Comparison of ENCODE assay signal across 21 cellular contexts in genomic region chr17:70929226-70929625, GRCh38.
"Had no signal": no experiment of that assay in that cellular context is flagged by ENCODE, and none has a peak within 500 bp of the region (broad histone marks: within the 10 kb centered on the region; RNA-seq: fewer than 3 reads in every experiment).

No MANE protein-coding gene starts in this region.

- H3K4me2 ChIP-seq: hepatocyte had no signal

- H3K79me2 ChIP-seq: hepatocyte had no signal

- H3K4me1 ChIP-seq: gastroesophageal sphincter, left ventricle myocardium inferior had no signal

- H2AFZ ChIP-seq: hepatocyte had no signal

- H3K27ac ChIP-seq: brain microvascular endothelial cell, gastroesophageal sphincter, hepatocyte, left ventricle myocardium inferior, thoracic aorta, VCaP had no signal

- DNase-seq: activated CD4-positive, alpha-beta T cell treated with anti-CD3 and anti-CD28 coated beads for 48 hours; activated CD4-positive, alpha-beta T cell treated with anti-CD3 and anti-CD28 coated beads, Interleukin-2, amount 50 U/mL, for 48 hours; activated CD8-positive, alpha-beta memory T cell treated with anti-CD3 and anti-CD28 coated beads for 24 hours; activated gamma-delta T cell; activated naive CD4-positive, alpha-beta T cell treated with anti-CD3 and anti-CD28 coated beads, Interleukin-2, amount 10 ng/mL, durations not matched to agents 7 days and 5 days; activated naive CD8-positive, alpha-beta T cell treated with anti-CD3 and anti-CD28 coated beads, Interleukin-2, amount 10 ng/mL, durations not matched to agents 7 days and 5 days; amniotic stem cell; brain microvascular endothelial cell; caudate nucleus; islet precursor cell; left ventricle myocardium inferior; posterior cingulate gyrus; right cardiac atrium; stimulated activated CD4-positive, alpha-beta T cell treated with anti-CD3 and anti-CD28 coated beads, Interleukin-2, amount 100 ng/mL, for 48 hours; T-helper 9 cell; trophoblast cell had no signal

- H3K27me3 ChIP-seq: brain microvascular endothelial cell, gastroesophageal sphincter, hepatocyte had no signal

- H3K9me3 ChIP-seq: gastroesophageal sphincter, left ventricle myocardium inferior, thoracic aorta had no signal

- ATAC-seq: gastroesophageal sphincter, right cardiac atrium had no signal

- H3K36me3 ChIP-seq: brain microvascular endothelial cell, gastroesophageal sphincter, left ventricle myocardium inferior, thoracic aorta had no signal

- H3K4me3 ChIP-seq: gastroesophageal sphincter, hepatocyte, left ventricle myocardium inferior, lung, thoracic aorta had no signal
